Comparison of ENCODE assay signal across 17 cellular contexts in the genomic region with DNA sequence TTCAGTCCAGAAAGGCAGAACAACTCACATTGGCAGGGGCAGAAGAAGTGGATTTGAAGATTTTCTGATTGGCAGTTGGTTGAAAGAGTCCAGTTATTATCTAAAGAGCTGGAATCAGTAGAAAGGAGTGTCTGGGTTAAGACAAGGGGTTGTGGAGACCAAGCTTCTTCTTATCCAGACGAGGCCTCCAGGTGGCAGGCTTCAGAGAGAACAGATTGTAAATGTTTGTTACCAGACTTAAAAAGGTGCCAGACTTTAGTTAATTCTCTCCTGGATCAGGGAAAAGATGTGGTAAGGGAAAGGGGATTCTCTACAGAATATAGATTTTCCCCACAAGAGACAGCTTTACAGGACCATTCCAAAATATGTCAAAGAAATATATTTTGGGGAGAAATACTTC. TPM values are rescaled to one million over a fixed set of nuclear protein-coding genes. Genes with fewer than 3 reads are reported as not detected.
DNase-seq lines count a peak whose midpoint lies in the region; ATAC-seq, FAIRE-seq and TF ChIP-seq lines count a peak whose summit lies in the region.
"Had no signal": no experiment of that assay in that cellular context is flagged by ENCODE, and none has a peak within 500 bp of the region (broad histone marks: within the 10 kb centered on the region; RNA-seq: fewer than 3 reads in every experiment).

No MANE protein-coding gene starts in this region.

- H3K9ac ChIP-seq in H1 (replicated peaks in 1 of 4; ENCODE audit: extremely low read depth in 1 of 4, low read depth in 3 of 4, low read length in 3 of 4) (no peak overlapping the region), rectal smooth muscle tissue (ENCODE audit: low read length) (no peak overlapping the region)

- no TSS peak for BruUV-seq in Panc1 (replicated peaks; lab: Mats Ljungman, UMichigan)

- no peak overlapping the region for H4K8ac ChIP-seq in H1 (ENCODE audit: extremely low read depth, insufficient read depth, low read length)

- TF ChIP-seq RAD21 in H1 (IDR thresholded peaks at IDR 0.05 in 1 of 2, conservative IDR thresholded peaks at IDR 0.05 in 1 of 2; ENCODE audit: low read depth in 2 of 2, low read length in 2 of 2): peak in 1 of 2 experiments; percentile 22; a peak in 2 of 4 replicates

- no peak overlapping the region for H2BK15ac ChIP-seq in H1 (ENCODE audit: low read length)

- no peaks in the 10 kb centered on the region for H3K27me3 ChIP-seq in Panc1 (ENCODE audit: control insufficient read depth, insufficient read depth, low read length)
- H3K27me3 ChIP-seq in H1 (replicated peaks in 1 of 4; ENCODE audit: control insufficient read depth in 3 of 4, extremely low read depth in 1 of 4, insufficient read depth in 3 of 4, low read length in 3 of 4): no peaks in the 10 kb centered on the region
- H3K27me3 ChIP-seq in rectal smooth muscle tissue (ENCODE audit: control insufficient read depth, insufficient read depth, low read length): no peaks in the 10 kb centered on the region
- H3K27me3 ChIP-seq: uterus had no signal

- no peak overlapping the region; the same call in 1 of the 2 replicates for H3K18ac ChIP-seq in H1 (ENCODE audit: extremely low read depth, low read length)

- H3K9me3 ChIP-seq in Panc1 (ENCODE audit: control insufficient read depth, insufficient read depth, low read depth, low read length) (no peaks in the 10 kb centered on the region), H1 (ENCODE audit: insufficient read depth in 2 of 2, low read depth in 1 of 2, low read length in 1 of 2) (peaks cover 28 to 34% of the 10 kb centered on the region in 2 experiments)
- H3K9me3 ChIP-seq: prostate gland, uterus had no signal

- peak overlapping the region; percentile 45 for H3K4ac ChIP-seq in H1 (replicated peaks; ENCODE audit: insufficient read length, low read depth, low read length)

- H2AK5ac ChIP-seq in H1 (ENCODE audit: low read depth, low read length): no peak overlapping the region

- WGBS in H1 (ENCODE audit: extremely low coverage in 1 of 2, insufficient coverage in 1 of 2, insufficient read length in 1 of 2, insufficient replicate concordance in 2 of 2, low coverage in 1 of 2, low lambda C conversion rate in 2 of 2, missing lambda C conversion rate in 1 of 2), 2 experiments: 36% methylated on average over 1 of the region's 1 CpG; no CpG with 5 or more reads in 1 of the 2 experiments

- H3K4me3 Mint-ChIP-seq in activated CD4-positive, alpha-beta memory T cell treated with anti-CD3 and anti-CD28 coated beads for 36 hours: no peak overlapping the region
- H3K4me3 Mint-ChIP-seq: activated CD8-positive, alpha-beta memory T cell treated with anti-CD3 and anti-CD28 coated beads, Interleukin-2, amount 10 ng/mL, durations not matched to agents 7 days and 5 days; activated naive CD4-positive, alpha-beta T cell treated with anti-CD3 and anti-CD28 coated beads for 36 hours had no signal

- H4K91ac ChIP-seq in H1 (replicated peaks; ENCODE audit: insufficient read length, low read length): peak overlapping the region; percentile 12

- no peak overlapping the region for H4K5ac ChIP-seq in H1 (ENCODE audit: insufficient read length, low read depth, low read length)

- peaks cover 5% of the 10 kb centered on the region for H3K9me3 Mint-ChIP-seq in activated CD4-positive, alpha-beta memory T cell treated with anti-CD3 and anti-CD28 coated beads for 36 hours

- H2BK120ac ChIP-seq in H1 (replicated peaks; ENCODE audit: low read depth, low read length): peak overlapping the region; percentile 30

- POLR2A ChIA-PET in Panc1 (lab: Charles Lee): no interaction called here
- POLR2A ChIA-PET in H1 (lab: Charles Lee; ENCODE audit: partially characterized antibody): no interaction called here
- POLR2A ChIA-PET in activated CD4-positive, alpha-beta memory T cell treated with anti-CD3 and anti-CD28 coated beads for 36 hours (lab: Charles Lee): no interaction called here

- CTCF ChIA-PET in Panc1 (lab: Charles Lee) (interaction anchor here (0.5 kb wide), 1 partner anchor 20 kb away, joined by 7 read pairs; no protein-coding TSS in a partner anchor), H1 (lab: Charles Lee; ENCODE audit: partially characterized antibody) (interaction anchor here (0.8 to 1.3 kb wide), 4 partner anchors 11 to 105 kb away, joined by 3 read pairs; no protein-coding TSS in a partner anchor)
- CTCF ChIA-PET in activated CD4-positive, alpha-beta memory T cell treated with anti-CD3 and anti-CD28 coated beads for 36 hours (lab: Charles Lee): no interaction called here

- no peaks in the 10 kb centered on the region for H3K79me2 ChIP-seq in H1 (ENCODE audit: control insufficient read depth in 1 of 2, insufficient read depth in 2 of 2, low read length in 2 of 2)

- H3K36me3 ChIP-seq in Panc1 (ENCODE audit: control insufficient read depth, insufficient read depth, low read length): no peaks in the 10 kb centered on the region
- no peaks in the 10 kb centered on the region for H3K36me3 ChIP-seq in H1 (ENCODE audit: control insufficient read depth in 2 of 4, insufficient read depth in 4 of 4, low read length in 3 of 4)
- H3K36me3 ChIP-seq in rectal smooth muscle tissue (ENCODE audit: control insufficient read depth, insufficient read depth, low read length): no peaks in the 10 kb centered on the region
- H3K36me3 ChIP-seq: prostate gland, uterus had no signal

- DNase-seq in NCI-H748 (lab: John Stamatoyannopoulos, UW; ENCODE audit: unreplicated experiment) (peak; percentile 8), NCI-H748 treated with DMSO at 0.1 percent for 48 hours (lab: John Stamatoyannopoulos, UW) (no peak), Panc1 (ENCODE audit: low read depth, low spot score) (no peak), H1 (ENCODE audit: low read depth in 1 of 2, low spot score in 2 of 2) (no peak), ACHN (no peak), omental fat pad (ENCODE audit: low spot score) (no peak)
- no peak for DNase-seq in activated CD4-positive, alpha-beta memory T cell treated with anti-CD3 and anti-CD28 coated beads for 36 hours
- DNase-seq: activated CD8-positive, alpha-beta memory T cell treated with anti-CD3 and anti-CD28 coated beads, Interleukin-2, amount 10 ng/mL, durations not matched to agents 7 days and 5 days; activated naive CD4-positive, alpha-beta T cell treated with anti-CD3 and anti-CD28 coated beads for 36 hours; cerebellar nuclear complex; erythroblast; mesenchymal stem cell; stimulated activated CD4-positive, alpha-beta T cell treated with anti-CD3 and anti-CD28 coated beads, Interleukin-1b, Interleukin-23, amount 100 ng/mL, for 48 hours; uterus had no signal

- ATAC-seq in Panc1: no peak
- ATAC-seq in omental fat pad (ENCODE audit: low FRiP score): no peak
- ATAC-seq: activated CD8-positive, alpha-beta memory T cell treated with anti-CD3 and anti-CD28 coated beads, Interleukin-2, amount 10 ng/mL, durations not matched to agents 7 days and 5 days; GM12878 had no signal

- no peaks in the 10 kb centered on the region for H4K20me1 ChIP-seq in H1 (replicated peaks in 1 of 2; ENCODE audit: control insufficient read depth in 1 of 2, insufficient read depth in 2 of 2, low read length in 2 of 2)

- TF ChIP-seq POLR2A in H1 (IDR thresholded peaks at IDR 0.05; ENCODE audit: control extremely low read depth in 1 of 2, low read depth in 2 of 2, low read length in 2 of 2): no peak

- H3K27ac Mint-ChIP-seq in activated CD4-positive, alpha-beta memory T cell treated with anti-CD3 and anti-CD28 coated beads for 36 hours: no peak overlapping the region
- H3K27ac Mint-ChIP-seq: activated CD8-positive, alpha-beta memory T cell treated with anti-CD3 and anti-CD28 coated beads, Interleukin-2, amount 10 ng/mL, durations not matched to agents 7 days and 5 days; activated naive CD4-positive, alpha-beta T cell treated with anti-CD3 and anti-CD28 coated beads for 36 hours had no signal

- no peaks in the 10 kb centered on the region for H3K79me1 ChIP-seq in H1 (ENCODE audit: low read depth, low read length)

- H3K23ac ChIP-seq in H1 (ENCODE audit: insufficient read length): no peak overlapping the region

- no peaks in the 10 kb centered on the region for H3K23me2 ChIP-seq in H1 (ENCODE audit: low read depth, low read length)

- H3K56ac ChIP-seq in H1 (replicated peaks; ENCODE audit: insufficient read length, low read depth, low read length): no peak overlapping the region

- peaks cover 16% of the 10 kb centered on the region for H3K27me3 Mint-ChIP-seq in activated CD4-positive, alpha-beta memory T cell treated with anti-CD3 and anti-CD28 coated beads for 36 hours

- H3K4me3 ChIP-seq in Panc1 (ENCODE audit: low read depth in 2 of 2, low read length in 2 of 2) (no peak overlapping the region), H1 (ENCODE audit: extremely low read depth in 1 of 4, insufficient read depth in 2 of 4, low read depth in 3 of 4, low read length in 4 of 4) (no peak overlapping the region), rectal smooth muscle tissue (ENCODE audit: low read length) (no peak overlapping the region)
- H3K4me3 ChIP-seq: GM12878, prostate gland, uterus had no signal

- no peak overlapping the region; the same call in 1 of the 2 replicates for H2BK5ac ChIP-seq in H1 (ENCODE audit: low read depth, low read length)

- TF ChIP-seq CTCF in Panc1 (IDR thresholded peaks at IDR 0.05): peak; percentile 34
- TF ChIP-seq CTCF in H1 (IDR thresholded peaks at IDR 0.05; ENCODE audit: control extremely low read depth in 1 of 3, insufficient read depth in 1 of 3, low read depth in 1 of 3, low read length in 3 of 3): peak in 1 of 3 experiments; percentile 29; a peak in 1 of 4 replicates
- TF ChIP-seq CTCF in omental fat pad (IDR thresholded peaks at IDR 0.05): no peak

- no peaks in the 10 kb centered on the region for H3K4me1 ChIP-seq in Panc1 (ENCODE audit: control insufficient read depth, insufficient read depth, low read length)
- H3K4me1 ChIP-seq in H1 (replicated peaks in 1 of 4; ENCODE audit: control insufficient read depth in 3 of 4, insufficient read depth in 4 of 4, low read length in 3 of 4): peaks cover 13 to 34% (median 27%) of the 10 kb centered on the region in 4 experiments
- peaks cover 31% of the 10 kb centered on the region for H3K4me1 ChIP-seq in rectal smooth muscle tissue (ENCODE audit: control insufficient read depth, insufficient read depth, low read length)

- intact Hi-C loops in Panc1 (cut with micrococcal nuclease; ENCODE audit: unreplicated experiment): no loop called here
- intact Hi-C loops in activated CD4-positive, alpha-beta memory T cell treated with anti-CD3 and anti-CD28 coated beads for 36 hours (cut with micrococcal nuclease): no loop called here

- in situ Hi-C loops in Panc1 (cut with HindIII; ENCODE audit: low pct_unique_long_range_greater_than_20kb, low sequenced_read_pairs): no loop called here
- in situ Hi-C loops in ACHN (cut with HindIII; ENCODE audit: low pct_ligation_motif_present, low pct_unique_long_range_greater_than_20kb, low sequenced_read_pairs): no loop called here

- no peak overlapping the region for H3K14ac ChIP-seq in H1 (ENCODE audit: insufficient read length)

- H3K4me2 ChIP-seq in H1 (ENCODE audit: insufficient read depth in 1 of 2, low read depth in 2 of 2, low read length in 2 of 2): 0 out of 4 replicates have a peak overlapping the region, but pooled peaks of 1 of the 2 experiments have one; percentile 38

- H3K4me1 Mint-ChIP-seq in activated CD4-positive, alpha-beta memory T cell treated with anti-CD3 and anti-CD28 coated beads for 36 hours (ENCODE audit: low read depth): no peaks in the 10 kb centered on the region
- H3K4me1 Mint-ChIP-seq: activated CD8-positive, alpha-beta memory T cell treated with anti-CD3 and anti-CD28 coated beads, Interleukin-2, amount 10 ng/mL, durations not matched to agents 7 days and 5 days had no signal

- H2AFZ ChIP-seq in H1 (ENCODE audit: low read length): no peak overlapping the region

- 0 out of 2 replicates have a peak overlapping the region, but pooled peaks have one; percentile 8 for H2BK20ac ChIP-seq in H1 (ENCODE audit: low read length)

- no peak overlapping the region for H3K27ac ChIP-seq in Panc1 (ENCODE audit: low read length)
- H3K27ac ChIP-seq in H1 (ENCODE audit: low read depth, low read length): no peak overlapping the region
- peak overlapping the region; percentile 10 for H3K27ac ChIP-seq in rectal smooth muscle tissue (ENCODE audit: low read depth, low read length)
- H3K27ac ChIP-seq: uterus had no signal

- 0 out of 2 replicates have a peak overlapping the region, but pooled peaks have one; percentile 18 for H2BK12ac ChIP-seq in H1 (ENCODE audit: low read depth, low read length)

- no peaks in the 10 kb centered on the region for H3K36me3 Mint-ChIP-seq in activated CD4-positive, alpha-beta memory T cell treated with anti-CD3 and anti-CD28 coated beads for 36 hours
- H3K36me3 Mint-ChIP-seq: activated CD8-positive, alpha-beta memory T cell treated with anti-CD3 and anti-CD28 coated beads, Interleukin-2, amount 10 ng/mL, durations not matched to agents 7 days and 5 days had no signal

- FAIRE-seq in H1 (lab: Jason Lieb, UNC): peak; percentile 84
- FAIRE-seq: GM12878 had no signal

- TF ChIP-seq EP300 in H1 (IDR thresholded peaks at IDR 0.05; ENCODE audit: borderline replicate concordance in 1 of 2, low read depth in 2 of 2, low read length in 2 of 2): no peak

RNA-seq across cellular contexts. Expression of a gene that starts 36.7 kb away (rescaled TPM):
- total RNA-seq in Panc1 (2021; ENCODE audit: unreplicated experiment) (0.41 TPM), omental fat pad (10 to 100 TPM in 2 of 4 donors, 1 to 10 TPM in 2; 4.2 to 22.7 (median 9.5) TPM)
- polyA plus RNA-seq in Panc1 (2012; ENCODE audit: insufficient read length): 0.08 TPM
- 2.0 and 2.6 TPM in 2 replicates for total RNA-seq in H1 (2021; fragmentation: NEBNext Ultra II Directional; extraction: Animal tissue kit (Norgen Biotek cat#: 25700))
- polyA plus RNA-seq in H1 (2011; rRNA removed): 0.72 and 1.00 TPM in 2 replicates
- polyA plus RNA-seq in H1 (2011; cell fraction: cytosol; rRNA removed): 1.3 TPM
- polyA plus RNA-seq in H1 (2011; cell fraction: nucleus; rRNA removed): 0.77 TPM
- polyA plus RNA-seq in H1 (2012, experiment 1 of 2): 0.72 to 2.6 TPM (median 1.2 TPM) in 4 replicates
- 0.17 TPM for polyA plus RNA-seq in H1 (2012, experiment 2 of 2)
- 1.4 TPM for polyA plus RNA-seq in H1 (2013, experiment 1 of 2)
- 1.4 TPM for polyA plus RNA-seq in H1 (2013, experiment 2 of 2)
- 2.7 and 3.6 TPM in 2 replicates for polyA minus RNA-seq in H1 (2011; rRNA and poly(A)+ RNA removed)
- polyA minus RNA-seq in H1 (2011; cell fraction: cytosol; rRNA and poly(A)+ RNA removed): 1.4 TPM
- 2.6 TPM for polyA minus RNA-seq in H1 (2011; cell fraction: nucleus; rRNA and poly(A)+ RNA removed)
- under 1 TPM in 1 of 2 experiments, not detected in 1; 0.10 TPM for total RNA-seq in activated CD4-positive, alpha-beta memory T cell treated with anti-CD3 and anti-CD28 coated beads for 36 hours
- total RNA-seq: activated naive CD4-positive, alpha-beta T cell treated with anti-CD3 and anti-CD28 coated beads for 36 hours had no signal
